Comparison of ENCODE assay signal across 18 cellular contexts in genomic region chr2:130837811-130838565, GRCh38. TPM values are rescaled to one million over a fixed set of nuclear protein-coding genes. Genes with fewer than 3 reads are reported as not detected.
A peak's percentile ranks its signal among the peaks of the same experiment; 100 is the strongest.
DNase-seq lines count a peak whose midpoint lies in the region; ATAC-seq, FAIRE-seq and TF ChIP-seq lines count a peak whose summit lies in the region.
"Had no signal": no experiment of that assay in that cellular context is flagged by ENCODE, and none has a peak within 500 bp of the region (broad histone marks: within the 10 kb centered on the region; RNA-seq: fewer than 3 reads in every experiment).

No MANE protein-coding gene starts in this region.

- H3K9me3 ChIP-seq in iPS-20b (ENCODE audit: insufficient read depth, low read depth, low read length) = no peaks in the 10 kb centered on the region
- H3K9me3 ChIP-seq: vagina had no signal

- no peak overlapping the region for H3K27ac ChIP-seq in iPS-20b (ENCODE audit: low read length)
- H3K27ac ChIP-seq: SK-N-MC had no signal

- intact Hi-C loops in natural killer cell (cut with micrococcal nuclease) = no loop called here

- H3K4me3 Mint-ChIP-seq in natural killer cell treated with Interleukin-12 subunit alpha and Interleukin-12 subunit beta and Interleukin-15 and Interleukin-18, amount 100 ng/mL, for 72 hours = no peak overlapping the region
- H3K4me3 Mint-ChIP-seq in natural killer cell = no peak overlapping the region
- H3K4me3 Mint-ChIP-seq in glutamatergic neuron (ENCODE audit: unreplicated experiment) = no peak overlapping the region
- H3K4me3 Mint-ChIP-seq: nephron progenitor cell had no signal

- H3K4me1 Mint-ChIP-seq in natural killer cell treated with Interleukin-12 subunit alpha and Interleukin-12 subunit beta and Interleukin-15 and Interleukin-18, amount 100 ng/mL, for 72 hours (ENCODE audit: low read depth in 2 of 2) = no peaks in the 10 kb centered on the region
- H3K4me1 Mint-ChIP-seq in natural killer cell (no peaks in the 10 kb centered on the region), glutamatergic neuron (ENCODE audit: low read depth, unreplicated experiment) (peaks cover 6% of the 10 kb centered on the region)

- peak; percentile 37 for DNase-seq in natural killer cell treated with Interleukin-12 subunit alpha and Interleukin-12 subunit beta and Interleukin-15 and Interleukin-18, amount 100 ng/mL, for 72 hours (ENCODE audit: low spot score)
- DNase-seq in natural killer cell (no peak), bronchial epithelial cell (ENCODE audit: low read depth) (no peak), medulla oblongata (ENCODE audit: extremely low spot score) (no peak), glutamatergic neuron (no peak)
- DNase-seq: activated effector memory CD4-positive, alpha-beta T cell treated with Interleukin-2 at 50 U/mL for 16 hours; islet precursor cell; mesenchymal stem cell; NCI-H2029 treated with DMSO at 0.1 percent for 48 hours; NCI-H524 treated with DMSO at 0.1 percent for 48 hours; nephron progenitor cell; T1000 had no signal

- H3K9me3 Mint-ChIP-seq in natural killer cell treated with Interleukin-12 subunit alpha and Interleukin-12 subunit beta and Interleukin-15 and Interleukin-18, amount 100 ng/mL, for 72 hours = no peaks in the 10 kb centered on the region
- no peaks in the 10 kb centered on the region for H3K9me3 Mint-ChIP-seq in natural killer cell
- peaks cover 3% of the 10 kb centered on the region for H3K9me3 Mint-ChIP-seq in glutamatergic neuron (ENCODE audit: unreplicated experiment)
- H3K9me3 Mint-ChIP-seq: CD8-positive, alpha-beta memory T cell; nephron progenitor cell had no signal

- peaks cover 7% of the 10 kb centered on the region for H3K36me3 ChIP-seq in bronchial epithelial cell (ENCODE audit: control insufficient read depth, insufficient read depth, low read length)
- H3K36me3 ChIP-seq in iPS-20b (ENCODE audit: insufficient read depth, low read depth, low read length) = no peaks in the 10 kb centered on the region
- H3K36me3 ChIP-seq: vagina had no signal

- H3K9ac ChIP-seq in iPS-20b (ENCODE audit: low read depth, low read length) = no peak overlapping the region

- peaks cover 13 to 19% of the 10 kb centered on the region in 2 donors for H3K27me3 Mint-ChIP-seq in natural killer cell treated with Interleukin-12 subunit alpha and Interleukin-12 subunit beta and Interleukin-15 and Interleukin-18, amount 100 ng/mL, for 72 hours
- H3K27me3 Mint-ChIP-seq in natural killer cell (ENCODE audit: low read depth in 2 of 2) (peaks cover 16 to 22% of the 10 kb centered on the region in 2 donors), glutamatergic neuron (ENCODE audit: unreplicated experiment) (peaks cover 2% of the 10 kb centered on the region)

- H3K27me3 ChIP-seq in bronchial epithelial cell (ENCODE audit: control insufficient read depth, insufficient read depth, low read length) (no peaks in the 10 kb centered on the region), iPS-20b (ENCODE audit: insufficient read depth, low read length) (peaks cover 53% of the 10 kb centered on the region)

- no peak for TF ChIP-seq CTCF in natural killer cell (IDR thresholded peaks at IDR 0.05)
- TF ChIP-seq CTCF in bronchial epithelial cell (IDR thresholded peaks at IDR 0.05; ENCODE audit: insufficient read depth, low read length, severe bottlenecking) = no peak
- no peak for TF ChIP-seq CTCF in glutamatergic neuron (IDR thresholded peaks at IDR 0.05; ENCODE audit: partially characterized antibody, unreplicated experiment)

- no peak for FAIRE-seq in bronchial epithelial cell (lab: Jason Lieb, UNC)

- H3K4me3 ChIP-seq in bronchial epithelial cell (ENCODE audit: low read depth, low read length) (peak overlapping the region; percentile 85), iPS-20b (ENCODE audit: low read length) (peak overlapping the region; percentile 70; the same call in 1 of the 2 replicates)
- H3K4me3 ChIP-seq: SK-N-MC had no signal

- no peaks in the 10 kb centered on the region for H3K36me3 Mint-ChIP-seq in natural killer cell treated with Interleukin-12 subunit alpha and Interleukin-12 subunit beta and Interleukin-15 and Interleukin-18, amount 100 ng/mL, for 72 hours
- H3K36me3 Mint-ChIP-seq in natural killer cell (no peaks in the 10 kb centered on the region), glutamatergic neuron (ENCODE audit: unreplicated experiment) (no peaks in the 10 kb centered on the region)
- H3K36me3 Mint-ChIP-seq: CD8-positive, alpha-beta memory T cell had no signal

- ATAC-seq in natural killer cell treated with Interleukin-12 subunit alpha and Interleukin-12 subunit beta and Interleukin-15 and Interleukin-18, amount 100 ng/mL, for 72 hours = no peak
- ATAC-seq in natural killer cell (no peak), HG02885 (IDR thresholded peaks at IDR 0.05; ENCODE audit: poor library complexity, unreplicated experiment) (no peak), HG03342 (IDR thresholded peaks at IDR 0.05; ENCODE audit: unreplicated experiment) (no peak)

- no peaks in the 10 kb centered on the region; the same call in 1 of the 2 replicates for H3K4me1 ChIP-seq in iPS-20b (ENCODE audit: insufficient read depth, low read length)

- H3K27ac Mint-ChIP-seq in natural killer cell treated with Interleukin-12 subunit alpha and Interleukin-12 subunit beta and Interleukin-15 and Interleukin-18, amount 100 ng/mL, for 72 hours = no peak overlapping the region
- H3K27ac Mint-ChIP-seq in natural killer cell = no peak overlapping the region
- H3K27ac Mint-ChIP-seq in glutamatergic neuron (ENCODE audit: unreplicated experiment) = no peak overlapping the region
- H3K27ac Mint-ChIP-seq: nephron progenitor cell had no signal

RNA-seq across cellular contexts. Expression of gene ARHGEF4, which starts 1.3 kb away (rescaled TPM):
- not detected for total RNA-seq in natural killer cell treated with Interleukin-12 subunit alpha and Interleukin-12 subunit beta and Interleukin-15 and Interleukin-18, amount 100 ng/mL, for 72 hours
- under 1 TPM in 1 of 3 donors, not detected in 2; 0.11 TPM for total RNA-seq in natural killer cell
- total RNA-seq in bronchial epithelial cell = 74.8 and 107 TPM in 2 replicates
- total RNA-seq in glutamatergic neuron (ENCODE audit: unreplicated experiment) = 6.1 TPM

Comparison
In these comparisons a context has a peak if more than half of its experiments do, and no peak if none do; other contexts are left out.
1. RNA of gene ARHGEF4, which starts 1.3 kb away (total RNA-seq): 74.8 to 107 TPM in bronchial epithelial cell; 6.1 TPM in glutamatergic neuron (single experiment), 0.11 TPM in natural killer cell and not detected in natural killer cell treated with Interleukin-12 subunit alpha and Interleukin-12 subunit beta and Interleukin-15 and Interleukin-18, amount 100 ng/mL, for 72 hours; every median in the first group is over 10 times any median in the second.